In the genomic region with DNA sequence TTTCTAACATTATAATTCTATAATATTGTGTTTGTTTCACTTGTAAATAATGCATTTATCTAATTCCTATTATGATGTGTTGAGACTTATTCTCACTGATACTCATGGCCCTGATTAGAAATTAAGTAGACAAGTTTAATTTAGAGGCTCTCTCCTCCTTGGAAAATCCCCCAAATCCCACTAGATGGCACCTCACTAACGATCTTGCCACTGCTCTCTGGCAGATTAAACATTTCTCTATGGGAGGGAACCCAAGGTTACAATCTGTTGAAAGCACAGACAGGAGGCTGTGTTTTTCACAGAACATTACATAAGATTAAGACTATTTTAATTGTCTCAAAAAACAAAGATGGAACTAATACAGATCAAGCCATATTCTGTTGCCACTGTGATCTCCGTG, we compare ENCODE assay signal across 12 cellular contexts.
DNase-seq lines count a peak whose midpoint lies in the region; ATAC-seq and TF ChIP-seq lines count a peak whose summit lies in the region.
"Had no signal": no experiment of that assay in that cellular context is flagged by ENCODE, and none has a peak within 500 bp of the region (broad histone marks: within the 10 kb centered on the region; RNA-seq: fewer than 3 reads in every experiment).

No MANE protein-coding gene starts in this region.

- no peaks in the 10 kb centered on the region for H3F3A ChIP-seq in MM.1S (ENCODE audit: insufficient read depth, low read length)

- peak; percentile 7; the same call in 1 of the 2 replicates for TF ChIP-seq CTCF in MM.1S (IDR thresholded peaks at IDR 0.05; ENCODE audit: low read length)
- TF ChIP-seq CTCF in tibial artery (IDR thresholded peaks at IDR 0.05), result no peak

- H3K4me2 ChIP-seq in MM.1S (ENCODE audit: low read depth, low read length), result no peak overlapping the region

- no peak overlapping the region for H3K4me3 ChIP-seq in MM.1S (ENCODE audit: low read length)
- H3K4me3 ChIP-seq in tibial artery, result no peak overlapping the region
- H3K4me3 ChIP-seq: ascending aorta, skin epidermis, thoracic aorta had no signal

- in situ Hi-C loops in Caki2 (cut with HindIII; ENCODE audit: low pct_unique_long_range_greater_than_20kb, low sequenced_read_pairs) (no loop called here), SK-MEL-5 (cut with HindIII; ENCODE audit: low pct_unique_long_range_greater_than_20kb, low sequenced_read_pairs) (no loop called here)

- H3K4me1 ChIP-seq in MM.1S (ENCODE audit: low read length) (no peaks in the 10 kb centered on the region), tibial artery (no peaks in the 10 kb centered on the region)
- H3K4me1 ChIP-seq: ascending aorta had no signal

- H3K79me2 ChIP-seq in MM.1S (ENCODE audit: low read length), result no peaks in the 10 kb centered on the region

- H3K36me3 ChIP-seq in MM.1S (replicated peaks; ENCODE audit: insufficient read depth, low read length) (no peaks in the 10 kb centered on the region), tibial artery (no peaks in the 10 kb centered on the region)
- H3K36me3 ChIP-seq: ascending aorta, thoracic aorta had no signal

- no peak for ATAC-seq in HG02981 (IDR thresholded peaks at IDR 0.05; ENCODE audit: unreplicated experiment)
- no peak for ATAC-seq in GM19455 (IDR thresholded peaks at IDR 0.05; ENCODE audit: unreplicated experiment)

- H3K9ac ChIP-seq in MM.1S (ENCODE audit: low read length), result no peak overlapping the region

- H3K9me3 ChIP-seq in MM.1S (replicated peaks; ENCODE audit: insufficient read depth, low read length) (no peaks in the 10 kb centered on the region), tibial artery (no peaks in the 10 kb centered on the region)
- H3K9me3 ChIP-seq: ascending aorta, thoracic aorta had no signal

- DNase-seq in Caki2 (ENCODE audit: low read depth), result peak; percentile 6
- DNase-seq in MM.1S, result no peak
- peak; percentile 40 for DNase-seq in SK-MEL-5 (ENCODE audit: low read depth, low spot score)
- peak; percentile 7 for DNase-seq in iPS-NIHi7 (ENCODE audit: extremely low spot score)
- DNase-seq in tibial artery, result no peak
- no peak for DNase-seq in SIG-M5 (lab: John Stamatoyannopoulos, UW)
- DNase-seq: GOT3 had no signal

- H3K27ac ChIP-seq in MM.1S (ENCODE audit: low read length) (no peak overlapping the region), tibial artery (no peak overlapping the region)
- H3K27ac ChIP-seq: ascending aorta, skin epidermis, thoracic aorta had no signal

- no peaks in the 10 kb centered on the region for H3K9me2 ChIP-seq in MM.1S (replicated peaks; ENCODE audit: insufficient read depth, low read length)

- intact Hi-C loops in tibial artery (cut with DNase I; ENCODE audit: low total_unique reads), result no loop called here

- H3K27me3 ChIP-seq in MM.1S (replicated peaks; ENCODE audit: insufficient read depth, low read length) (no peaks in the 10 kb centered on the region), tibial artery (no peaks in the 10 kb centered on the region)
- H3K27me3 ChIP-seq: ascending aorta had no signal

- H2AFZ ChIP-seq in MM.1S (ENCODE audit: low read length), result no peak overlapping the region

- H4K20me1 ChIP-seq in MM.1S (ENCODE audit: insufficient read depth, low read length), result no peaks in the 10 kb centered on the region

Comparison
In these comparisons a context has a peak if more than half of its experiments do, and no peak if none do; other contexts are left out.
1. DNase-seq: peak in Caki2 (single experiment), SK-MEL-5 (single experiment) and iPS-NIHi7 (single experiment); none in MM.1S (single experiment), tibial artery (0 of 2) and SIG-M5 (single experiment).